9 cellular contexts compared by ENCODE assay signal in the genomic region with DNA sequence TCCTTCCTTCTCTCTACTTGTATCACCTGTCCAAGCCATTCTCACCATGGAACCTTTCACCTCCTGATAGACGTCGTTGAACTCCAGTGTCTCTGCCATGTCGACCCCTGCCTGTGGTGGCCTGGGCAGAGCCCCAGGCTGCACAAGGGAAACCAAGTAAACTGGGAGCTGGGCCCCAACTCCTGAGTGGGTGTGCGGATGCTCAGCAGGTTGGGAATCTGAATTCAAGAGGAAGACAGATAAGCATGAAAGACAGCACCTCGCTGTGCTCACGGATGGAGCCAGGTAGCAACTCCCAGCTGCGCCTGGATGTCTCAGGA. TPM values are rescaled to one million over a fixed set of nuclear protein-coding genes. Genes with fewer than 3 reads are reported as not detected.
DNase-seq lines count a peak whose midpoint lies in the region; ATAC-seq and TF ChIP-seq lines count a peak whose summit lies in the region.
"Had no signal": no experiment of that assay in that cellular context is flagged by ENCODE, and none has a peak within 500 bp of the region (broad histone marks: within the 10 kb centered on the region; RNA-seq: fewer than 3 reads in every experiment).

No MANE protein-coding gene starts in this region.

- H3K56ac ChIP-seq in IMR-90 (ENCODE audit: extremely low read depth, insufficient read depth, low read length): peak overlapping the region; percentile 63

- BruUV-seq in IMR-90 (replicated peaks; lab: Mats Ljungman, UMichigan): no TSS peak

- no peak overlapping the region for H2BK5ac ChIP-seq in IMR-90 (ENCODE audit: low read depth, low read length, poor library complexity, severe bottlenecking)

- peaks cover 42 to 56% of the 10 kb centered on the region in 2 experiments for H3K79me1 ChIP-seq in IMR-90 (ENCODE audit: low read depth in 1 of 2, low read length in 2 of 2)

- H2AK5ac ChIP-seq in IMR-90 (ENCODE audit: low read depth, low read length): peak overlapping the region; percentile 31

- peak overlapping the region; percentile 38; the same call in 1 of the 2 replicates for H4K91ac ChIP-seq in IMR-90 (ENCODE audit: insufficient read depth, low read depth, low read length)

- intact Hi-C loops in IMR-90 (cut with micrococcal nuclease) (no loop called here), dorsolateral prefrontal cortex (cut with DNase I) (loop anchor here (1.0 to 5.0 kb wide), 2 partner anchors 10 to 312 kb away; a partner anchor contains a TSS)

- CTCF ChIA-PET in IMR-90 (lab: Yijun Ruan, JAX): interaction anchor here (0.5 to 2.4 kb wide), 2 partner anchors 11 to 62 kb away, joined by 3 to 10 read pairs; no protein-coding TSS in a partner anchor

- no peaks in the 10 kb centered on the region for H3K9me2 ChIP-seq in DOHH2 (replicated peaks; ENCODE audit: control insufficient read depth, low read length)

- H3K4me2 ChIP-seq in DOHH2 (ENCODE audit: low read length) (peak overlapping the region; percentile 98), IMR-90 (ENCODE audit: low read depth, low read length) (peak overlapping the region; percentile 95), neural progenitor cell (peak overlapping the region; percentile 95)

- peaks cover 38% of the 10 kb centered on the region for H3K4me1 Mint-ChIP-seq in neural progenitor cell

- H3K36me3 Mint-ChIP-seq in neural progenitor cell: peaks cover 41% of the 10 kb centered on the region

- H3K27me3 Mint-ChIP-seq in neural progenitor cell (ENCODE audit: insufficient read depth, low read depth): peaks cover 6% of the 10 kb centered on the region

- peak overlapping the region; percentile 80 for H3K9ac ChIP-seq in IMR-90 (ENCODE audit: low read depth, low read length)
- peak overlapping the region; percentile 90 for H3K9ac ChIP-seq in neural progenitor cell

- DNase-seq in IMR-90: no peak
- DNase-seq in dorsolateral prefrontal cortex: no peak
- no peak for DNase-seq in neural progenitor cell (ENCODE audit: low spot score)
- no peak for DNase-seq in D341Med (ENCODE audit: low spot score)
- DNase-seq in omental fat pad (ENCODE audit: low spot score): no peak
- no peak for DNase-seq in NCI-H82 treated with DMSO at 0.1 percent for 48 hours (lab: John Stamatoyannopoulos, UW; ENCODE audit: unreplicated experiment)

- TF ChIP-seq POLR2A in IMR-90 (IDR thresholded peaks at IDR 0.05; ENCODE audit: low read depth, low read length): no peak

- no peak overlapping the region for H2BK120ac ChIP-seq in IMR-90 (ENCODE audit: low read depth, low read length)

- no peak overlapping the region for H2BK20ac ChIP-seq in IMR-90 (ENCODE audit: low read depth, low read length)

- peak overlapping the region; percentile 72 for H3K27ac Mint-ChIP-seq in neural progenitor cell

- peak overlapping the region; percentile 40; the same call in 1 of the 2 replicates for H4K5ac ChIP-seq in IMR-90 (ENCODE audit: low read depth, low read length)

- no peaks in the 10 kb centered on the region for H3F3A ChIP-seq in DOHH2 (ENCODE audit: control insufficient read depth, insufficient read depth)
- peaks cover 13% of the 10 kb centered on the region for H3F3A ChIP-seq in neural progenitor cell (ENCODE audit: low read depth)

- POLR2A ChIA-PET in IMR-90 (lab: Charles Lee; ENCODE audit: unreplicated experiment): interaction anchor here (1.4 kb wide), 1 partner anchor 9 kb away, joined by 9 read pairs; a partner anchor contains a TSS

- peaks cover 14% of the 10 kb centered on the region for H3K9me1 ChIP-seq in IMR-90 (ENCODE audit: insufficient read depth, low read length)

- H4K8ac ChIP-seq in IMR-90 (ENCODE audit: low read depth in 2 of 2, low read length in 2 of 2): peak overlapping the region; percentile 81 to 85; a peak in 3 of 4 replicates

- H3K9me3 ChIP-seq in DOHH2 (ENCODE audit: control insufficient read depth, insufficient read depth, low read length) (no peaks in the 10 kb centered on the region), IMR-90 (ENCODE audit: control insufficient read depth, insufficient read depth, low read length) (no peaks in the 10 kb centered on the region), neural progenitor cell (ENCODE audit: low read depth) (no peaks in the 10 kb centered on the region)

- peak overlapping the region; percentile 85 for H3K14ac ChIP-seq in IMR-90 (replicated peaks; ENCODE audit: low read depth, low read length)

- no peak for ATAC-seq in IMR-90 (ENCODE audit: low read depth)
- no peak for ATAC-seq in GM18868 (IDR thresholded peaks at IDR 0.05; ENCODE audit: unreplicated experiment)
- no peak for ATAC-seq in omental fat pad (ENCODE audit: low FRiP score)

- H3K18ac ChIP-seq in IMR-90 (ENCODE audit: low read depth, low read length): no peak overlapping the region

- H3K4ac ChIP-seq in IMR-90 (ENCODE audit: low read depth, low read length): peak overlapping the region; percentile 63

- TF ChIP-seq RAD21 in IMR-90 (IDR thresholded peaks at IDR 0.05; ENCODE audit: low read length): no peak

- H3K79me2 ChIP-seq in DOHH2 (ENCODE audit: control insufficient read depth, low read length) (peaks cover 51% of the 10 kb centered on the region), neural progenitor cell (ENCODE audit: low read depth) (peaks cover 39% of the 10 kb centered on the region)

- H2AFZ ChIP-seq in IMR-90 (replicated peaks; ENCODE audit: low read length, poor library complexity): peak overlapping the region; percentile 86
- peak overlapping the region; percentile 96 for H2AFZ ChIP-seq in neural progenitor cell (replicated peaks)

- peak overlapping the region; percentile 60 for H3K27ac ChIP-seq in DOHH2 (ENCODE audit: low read depth, low read length)
- peak overlapping the region; percentile 77 for H3K27ac ChIP-seq in IMR-90 (ENCODE audit: insufficient read depth, low read length)
- H3K27ac ChIP-seq in dorsolateral prefrontal cortex: peak overlapping the region in 56 of 59 donors; percentile 35 to 96 (median 84)
- no peak overlapping the region for H3K27ac ChIP-seq in neural progenitor cell

- in situ Hi-C loops in IMR-90 (cut with MboI; ENCODE audit: low sequenced_read_pairs): no loop called here

- no peak overlapping the region for H2BK15ac ChIP-seq in IMR-90 (ENCODE audit: low read depth, low read length)

- H3K9me3 Mint-ChIP-seq in neural progenitor cell: no peaks in the 10 kb centered on the region

- TF ChIP-seq CTCF in DOHH2 (IDR thresholded peaks at IDR 0.05; ENCODE audit: low read depth, low read length, poor library complexity, severe bottlenecking) (no peak), IMR-90 (conservative IDR thresholded peaks at IDR 0.05; ENCODE audit: low read depth, low read length) (no peak), dorsolateral prefrontal cortex (IDR thresholded peaks at IDR 0.05 in 54 of 56, conservative IDR thresholded peaks at IDR 0.05 in 2 of 56; ENCODE audit: low read depth in 1 of 56, partially characterized antibody in 56 of 56) (no peak), neural progenitor cell (IDR thresholded peaks at IDR 0.05) (no peak), omental fat pad (IDR thresholded peaks at IDR 0.05) (no peak)

- H4K20me1 ChIP-seq in DOHH2 (ENCODE audit: control insufficient read depth, insufficient read depth, low read depth, low read length) (no peaks in the 10 kb centered on the region), IMR-90 (ENCODE audit: insufficient read depth, low read length) (0 out of 2 replicates have a peak, but pooled peaks cover 3% of the 10 kb centered on the region), neural progenitor cell (ENCODE audit: low read depth) (peaks cover 9% of the 10 kb centered on the region)

- H3K27me3 ChIP-seq in DOHH2 (ENCODE audit: control insufficient read depth, low read length) (no peaks in the 10 kb centered on the region), IMR-90 (ENCODE audit: control insufficient read depth, insufficient read depth, low read length) (peaks cover 15% of the 10 kb centered on the region), dorsolateral prefrontal cortex (no peaks in the 10 kb centered on the region), neural progenitor cell (no peaks in the 10 kb centered on the region)

- H3K23ac ChIP-seq in IMR-90 (ENCODE audit: low read depth, low read length): peak overlapping the region; percentile 69

- peaks cover 55% of the 10 kb centered on the region for H3K36me3 ChIP-seq in DOHH2 (ENCODE audit: control insufficient read depth, low read length)
- H3K36me3 ChIP-seq in IMR-90 (ENCODE audit: control insufficient read depth, insufficient read depth, low read length): peaks cover 35% of the 10 kb centered on the region
- peaks cover 5% of the 10 kb centered on the region for H3K36me3 ChIP-seq in neural progenitor cell

- H3K4me3 ChIP-seq in DOHH2 (ENCODE audit: low read length) (peak overlapping the region; percentile 97), IMR-90 (ENCODE audit: insufficient read depth, low read depth, low read length) (peak overlapping the region; percentile 76), dorsolateral prefrontal cortex (peak overlapping the region; percentile 47 to 98 (median 88)), neural progenitor cell (peak overlapping the region; percentile 90)

- H3K4me3 Mint-ChIP-seq in neural progenitor cell: peak overlapping the region; percentile 94

- H3K4me1 ChIP-seq in DOHH2 (ENCODE audit: control insufficient read depth, low read length) (peaks cover 21% of the 10 kb centered on the region), IMR-90 (ENCODE audit: control insufficient read depth, insufficient read depth, low read length) (peaks cover 8% of the 10 kb centered on the region), neural progenitor cell (peaks cover 39% of the 10 kb centered on the region)

- peak overlapping the region; percentile 94 for H2AK9ac ChIP-seq in IMR-90 (replicated peaks; ENCODE audit: low read depth, low read length, poor library complexity)

- dilution Hi-C loops in IMR-90 (cut with HindIII; ENCODE audit: low sequenced_read_pairs, unreplicated experiment): no loop called here

- WGBS in IMR-90 (ENCODE audit: extremely low coverage in 2 of 2, insufficient read length in 1 of 2), 2 experiments: 0% methylated on average over 5 of the region's 7 CpGs; no CpG with 5 or more reads in 1 of the 2 experiments

RNA-seq across cellular contexts. Expression of a gene that starts 0.7 kb away (rescaled TPM):
- total RNA-seq in IMR-90 (2012; rRNA removed) (144 and 146 TPM in 2 replicates), dorsolateral prefrontal cortex (10 to 100 TPM; 43.7 to 71.1 (median 56.7) TPM), neural progenitor cell (ENCODE audit: low replicate concordance) (186 and 222 TPM in 2 replicates), omental fat pad (10 to 100 TPM; 53.5 to 81.8 (median 61.2) TPM)
- polyA plus RNA-seq in IMR-90 (2012; rRNA removed): 101 and 106 TPM in 2 replicates
- polyA plus RNA-seq in IMR-90 (2012; cell fraction: cytosol; rRNA removed): 58.6 and 84.5 TPM in 2 replicates
- 41.6 and 70.5 TPM in 2 replicates for polyA plus RNA-seq in IMR-90 (2012; cell fraction: nucleus; rRNA removed; ENCODE audit: low replicate concordance)

RNA-seq across cellular contexts. Expression of a gene that starts 3.2 kb away (rescaled TPM):
- total RNA-seq in IMR-90 (2012; rRNA removed) (not detected in 2 replicates), dorsolateral prefrontal cortex (under 1 TPM in 6 of 120 experiments, not detected in 114; 0.30 to 0.83 (median 0.40) TPM), neural progenitor cell (ENCODE audit: low replicate concordance) (1.5 and 2.4 TPM in 2 replicates), omental fat pad (not detected)
- not detected in 2 replicates for polyA plus RNA-seq in IMR-90 (2012; rRNA removed)
- polyA plus RNA-seq in IMR-90 (2012; cell fraction: cytosol; rRNA removed): not detected in 2 replicates
- polyA plus RNA-seq in IMR-90 (2012; cell fraction: nucleus; rRNA removed; ENCODE audit: low replicate concordance): not detected in 2 replicates
- total RNA-seq: HT1080 had no signal

RNA-seq across cellular contexts. Expression of a gene that starts 10.2 kb away (rescaled TPM):
- 28.6 and 31.7 TPM in 2 replicates for total RNA-seq in IMR-90 (2012; rRNA removed)
- polyA plus RNA-seq in IMR-90 (2012; rRNA removed): 68.0 and 71.4 TPM in 2 replicates
- 42.9 and 47.7 TPM in 2 replicates for polyA plus RNA-seq in IMR-90 (2012; cell fraction: cytosol; rRNA removed)
- 157 and 165 TPM in 2 replicates for polyA plus RNA-seq in IMR-90 (2012; cell fraction: nucleus; rRNA removed; ENCODE audit: low replicate concordance)
- 100 to 1,000 TPM in 1 of 120 experiments, 10 to 100 TPM in 119; 31.3 to 111 (median 55.2) TPM for total RNA-seq in dorsolateral prefrontal cortex
- 11.7 and 45.1 TPM in 2 replicates for total RNA-seq in neural progenitor cell (ENCODE audit: low replicate concordance)
- 100 to 1,000 TPM; 119 to 162 (median 137) TPM for total RNA-seq in omental fat pad

RNA-seq across cellular contexts. Expression of a gene that starts 46.0 kb away (rescaled TPM):
- total RNA-seq in IMR-90 (2012; rRNA removed) (not detected in 2 replicates), dorsolateral prefrontal cortex (not detected), neural progenitor cell (ENCODE audit: low replicate concordance) (not detected in 2 replicates), omental fat pad (not detected)
- polyA plus RNA-seq in IMR-90 (2012; rRNA removed): not detected in 2 replicates
- polyA plus RNA-seq in IMR-90 (2012; cell fraction: cytosol; rRNA removed): not detected in 2 replicates
- not detected in 2 replicates for polyA plus RNA-seq in IMR-90 (2012; cell fraction: nucleus; rRNA removed; ENCODE audit: low replicate concordance)
- total RNA-seq: HT1080 had no signal

RNA-seq across cellular contexts. Expression of a gene that starts 55.5 kb away (rescaled TPM):
- not detected in 2 replicates for total RNA-seq in IMR-90 (2012; rRNA removed)
- polyA plus RNA-seq in IMR-90 (2012; rRNA removed): not detected in 2 replicates
- not detected in 2 replicates for polyA plus RNA-seq in IMR-90 (2012; cell fraction: cytosol; rRNA removed)
- 0.10 and 0.17 TPM in 2 replicates for polyA plus RNA-seq in IMR-90 (2012; cell fraction: nucleus; rRNA removed; ENCODE audit: low replicate concordance)
- under 1 TPM in 2 of 120 experiments, not detected in 118; 0.28 to 0.47 TPM for total RNA-seq in dorsolateral prefrontal cortex
- not detected in 2 replicates for total RNA-seq in neural progenitor cell (ENCODE audit: low replicate concordance)
- 1 to 10 TPM in 1 of 4 donors, not detected in 3; 1.0 TPM for total RNA-seq in omental fat pad
- total RNA-seq: HT1080 had no signal
